ENCODE assay signal across 28 cellular contexts in the genomic region with DNA sequence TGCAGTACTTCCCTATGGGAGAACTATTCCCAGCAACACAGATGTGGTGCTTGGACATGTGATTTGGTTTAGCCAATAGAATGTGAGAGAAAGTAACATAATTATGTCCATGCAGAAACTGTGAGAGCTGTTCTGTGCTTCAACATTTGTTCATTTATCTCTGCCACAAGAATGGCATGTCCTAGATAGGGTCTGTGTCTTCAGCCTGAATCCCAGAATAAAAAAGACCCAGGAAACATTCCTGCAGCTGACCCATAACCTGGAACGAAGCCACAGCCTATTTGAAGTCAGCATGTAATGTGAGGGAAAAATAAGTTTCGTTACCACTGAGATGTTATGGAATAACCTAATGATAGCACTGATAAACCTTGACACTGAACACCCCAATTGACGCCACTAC.
"Had no signal": no experiment of that assay in that cellular context is flagged by ENCODE, and none has a peak within 500 bp of the region (broad histone marks: within the 10 kb centered on the region; RNA-seq: fewer than 3 reads in every experiment).

No MANE protein-coding gene starts in this region.

- ATAC-seq: activated CD8-positive, alpha-beta memory T cell treated with anti-CD3 and anti-CD28 coated beads, Interleukin-2, amount 10 ng/mL, durations not matched to agents 7 days and 5 days; activated CD8-positive, alpha-beta T cell treated with anti-CD3 and anti-CD28 coated beads, Interleukin-2, amount 10 ng/mL, durations not matched to agents 7 days and 5 days; activated naive CD8-positive, alpha-beta T cell treated with anti-CD3 and anti-CD28 coated beads, Interleukin-2, amount 50 U/mL, for 24 hours; effector memory CD8-positive, alpha-beta T cell; foreskin keratinocyte; gastrocnemius medialis; heart left ventricle; WTC11 had no signal

- H3K36me3 ChIP-seq: adrenal gland, ascending aorta, breast epithelium, esophagus muscularis mucosa, gastrocnemius medialis, heart left ventricle had no signal

- H3K27ac ChIP-seq: adrenal gland, ascending aorta, breast epithelium, esophagus muscularis mucosa, foreskin keratinocyte, gastrocnemius medialis, heart left ventricle, VCaP had no signal

- H3K9me3 ChIP-seq: adrenal gland, ascending aorta, breast epithelium, gastrocnemius medialis had no signal

- H3K4me3 ChIP-seq: adrenal gland, ascending aorta, breast epithelium, esophagus muscularis mucosa, gastrocnemius medialis, heart left ventricle had no signal

- DNase-seq: activated CD4-positive, alpha-beta memory T cell treated with anti-CD3 and anti-CD28 coated beads for 36 hours; activated CD4-positive, alpha-beta T cell treated with anti-CD3 and anti-CD28 coated beads for 1 hour; activated CD4-positive, alpha-beta T cell treated with anti-CD3 and anti-CD28 coated beads for 4 hours; activated CD8-positive, alpha-beta memory T cell treated with anti-CD3 and anti-CD28 coated beads, Interleukin-2, amount 10 ng/mL, durations not matched to agents 7 days and 5 days; activated CD8-positive, alpha-beta memory T cell treated with anti-CD3 and anti-CD28 coated beads, Interleukin-2, amount 50 U/mL, for 4 hours; activated CD8-positive, alpha-beta T cell treated with anti-CD3 and anti-CD28 coated beads, Interleukin-2, amount 10 ng/mL, durations not matched to agents 7 days and 5 days; activated effector memory CD4-positive, alpha-beta T cell treated with anti-CD3 and anti-CD28 coated beads, Interleukin-2, amount 50 U/mL, for 16 hours; activated naive CD4-positive, alpha-beta T cell treated with anti-CD3 and anti-CD28 coated beads for 36 hours; activated naive CD8-positive, alpha-beta T cell treated with anti-CD3 and anti-CD28 coated beads for 36 hours; activated naive CD8-positive, alpha-beta T cell treated with anti-CD3 and anti-CD28 coated beads, Interleukin-2, amount 50 U/mL, for 24 hours; activated T-cell treated with anti-CD3 and anti-CD28 coated beads, Interleukin-2, amount 50 U/mL, for 1 hour; activated T-cell treated with anti-CD3 and anti-CD28 coated beads, Interleukin-2, amount 50 U/mL, for 48 hours; adrenal gland; cortex of kidney; dermis blood vessel endothelial cell; effector CD4-positive, alpha-beta T cell; effector memory CD8-positive, alpha-beta T cell; erythroblast; foreskin keratinocyte; gastrocnemius medialis; glutamatergic neuron; heart left ventricle; T-helper 2 cell had no signal

- H3K27me3 ChIP-seq: adrenal gland, ascending aorta, breast epithelium, esophagus muscularis mucosa, foreskin keratinocyte, gastrocnemius medialis, heart left ventricle had no signal

- H3K4me1 ChIP-seq: adrenal gland, breast epithelium, esophagus muscularis mucosa, foreskin keratinocyte, gastrocnemius medialis, heart left ventricle had no signal
